ENCODE assay signal across 15 cellular contexts in the genomic region with DNA sequence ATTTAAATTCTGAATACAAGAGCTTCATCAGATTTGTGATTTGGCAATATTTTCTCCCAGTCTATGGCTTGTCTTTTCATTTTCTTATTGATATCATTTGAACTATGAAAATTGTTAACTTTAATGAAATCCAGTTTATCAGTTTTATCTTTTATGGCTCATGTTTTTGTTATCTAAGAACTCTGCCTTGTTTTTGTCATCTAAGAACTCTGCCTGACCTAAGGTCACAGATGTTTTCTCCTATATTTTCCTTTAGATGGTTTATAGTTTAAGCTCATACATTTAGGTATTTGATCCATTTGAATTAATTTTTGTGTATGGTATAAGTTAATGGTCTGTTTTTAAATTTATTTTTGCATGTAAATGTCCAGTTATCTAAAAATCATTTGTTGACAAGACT. TPM values are rescaled to one million over a fixed set of nuclear protein-coding genes. Genes with fewer than 3 reads are reported as not detected.
DNase-seq lines count a peak whose midpoint lies in the region; ATAC-seq, FAIRE-seq and TF ChIP-seq lines count a peak whose summit lies in the region.
"Had no signal": no experiment of that assay in that cellular context is flagged by ENCODE, and none has a peak within 500 bp of the region (broad histone marks: within the 10 kb centered on the region; RNA-seq: fewer than 3 reads in every experiment).

No MANE protein-coding gene starts in this region.

- H3K27me3 Mint-ChIP-seq in activated T-helper 17 cell treated with anti-CD3 and anti-CD28 coated beads, Interleukin-2, amount 50 U/mL, for 72 hours = no peaks in the 10 kb centered on the region

- no peak overlapping the region for H3K4me3 ChIP-seq in GM23248
- no peak overlapping the region for H3K4me3 ChIP-seq in kidney (ENCODE audit: low read length in 2 of 2)

- intact Hi-C loops in kidney (cut with DNase I) (no loop called here), head of caudate nucleus (cut with DNase I) (no loop called here)

- FAIRE-seq in A204.1 (lab: Jason Lieb, UNC) (peak; percentile 37), kidney (lab: Jason Lieb, UNC) (peak; percentile 17)
- FAIRE-seq: GM19239 had no signal

- DNase-seq in GM23248 (no peak), kidney (no peak), head of caudate nucleus (no peak), left lobe of liver (ENCODE audit: low spot score) (no peak)
- DNase-seq: Calu3, DMS53, Karpas-422, NCI-H1105 treated with DMSO at 0.1 percent for 48 hours, NCI-H187, NCI-H526 treated with DMSO at 0.1 percent for 48 hours, SIG-M5 had no signal

- H3K9me3 Mint-ChIP-seq in activated T-helper 17 cell treated with anti-CD3 and anti-CD28 coated beads, Interleukin-2, amount 50 U/mL, for 72 hours = no peaks in the 10 kb centered on the region

- H3K36me3 ChIP-seq in GM23248 (ENCODE audit: low read depth) (no peaks in the 10 kb centered on the region), kidney (ENCODE audit: control insufficient read depth in 1 of 2, insufficient read depth in 2 of 2, low read length in 2 of 2) (no peaks in the 10 kb centered on the region)

- H3K9ac ChIP-seq in GM23248 = no peak overlapping the region
- no peak overlapping the region for H3K9ac ChIP-seq in kidney (ENCODE audit: low read length in 2 of 2)

- H3K27ac Mint-ChIP-seq in activated T-helper 17 cell treated with anti-CD3 and anti-CD28 coated beads, Interleukin-2, amount 50 U/mL, for 72 hours = no peak overlapping the region

- no peak for ATAC-seq in activated T-helper 17 cell treated with anti-CD3 and anti-CD28 coated beads, Interleukin-2, amount 50 U/mL, for 72 hours (replicated peaks)
- no peak for ATAC-seq in GM18909 (IDR thresholded peaks at IDR 0.05; ENCODE audit: poor library complexity, unreplicated experiment)
- no peak for ATAC-seq in left lobe of liver

- H3K9me2 ChIP-seq in GM23248 (ENCODE audit: insufficient read depth) = no peaks in the 10 kb centered on the region; the same call in 1 of the 2 replicates

- in situ Hi-C loops in GM23248 (cut with MboI) = no loop called here

- no peak overlapping the region for H2AFZ ChIP-seq in GM23248

- no peaks in the 10 kb centered on the region for H3K36me3 Mint-ChIP-seq in activated T-helper 17 cell treated with anti-CD3 and anti-CD28 coated beads, Interleukin-2, amount 50 U/mL, for 72 hours (ENCODE audit: low read depth)

- peaks cover 39% of the 10 kb centered on the region for H3K4me1 Mint-ChIP-seq in activated T-helper 17 cell treated with anti-CD3 and anti-CD28 coated beads, Interleukin-2, amount 50 U/mL, for 72 hours

- no peaks in the 10 kb centered on the region for H3K9me3 ChIP-seq in GM23248 (ENCODE audit: low read depth)
- no peaks in the 10 kb centered on the region for H3K9me3 ChIP-seq in kidney (ENCODE audit: control insufficient read depth in 1 of 2, low read length in 2 of 2)

- H3K27ac ChIP-seq in GM23248 (no peak overlapping the region), kidney (ENCODE audit: low read depth in 2 of 2, low read length in 2 of 2) (no peak overlapping the region)

- no peaks in the 10 kb centered on the region for H3K27me3 ChIP-seq in GM23248 (replicated peaks; ENCODE audit: insufficient read depth)

- peak overlapping the region; percentile 13 for H3K4me2 ChIP-seq in GM23248 (ENCODE audit: unreplicated experiment)

- TF ChIP-seq CTCF in kidney (IDR thresholded peaks at IDR 0.05; ENCODE audit: borderline replicate concordance, extremely low read depth, insufficient read depth) = no peak

- peaks cover 66% of the 10 kb centered on the region for H4K20me1 ChIP-seq in GM23248 (ENCODE audit: insufficient read depth)

- peaks cover 100% of the 10 kb centered on the region for H3K79me2 ChIP-seq in GM23248 (ENCODE audit: insufficient read depth)

- H3K4me1 ChIP-seq in GM23248 (ENCODE audit: insufficient read depth) = peaks cover 25% of the 10 kb centered on the region
- no peaks in the 10 kb centered on the region for H3K4me1 ChIP-seq in kidney (ENCODE audit: control insufficient read depth in 1 of 2, insufficient read depth in 1 of 2, low read depth in 1 of 2, low read length in 2 of 2)

- H3K4me3 Mint-ChIP-seq in activated T-helper 17 cell treated with anti-CD3 and anti-CD28 coated beads, Interleukin-2, amount 50 U/mL, for 72 hours = peak overlapping the region; percentile 15

- peaks cover 27% of the 10 kb centered on the region; the same call in 1 of the 2 replicates for H3F3A ChIP-seq in GM23248 (ENCODE audit: insufficient read depth)

RNA-seq across cellular contexts. Expression of a gene that starts 52.9 kb away (rescaled TPM):
- 12.5 and 16.9 TPM in 2 replicates for total RNA-seq in GM23248 (2014; rRNA removed; shearing (Covaris generic))
- polyA plus RNA-seq in GM23248 (2016; fragmentation: Nextera tagmentation; extraction: Ambion mirVana) (15.1 and 15.7 TPM in 2 replicates), kidney (ENCODE audit: insufficient read depth, low read depth, low replicate concordance) (12.4 TPM)
- total RNA-seq in activated T-helper 17 cell treated with anti-CD3 and anti-CD28 coated beads, Interleukin-2, amount 50 U/mL, for 72 hours = 10 to 100 TPM; 48.3 to 50.9 TPM
- total RNA-seq in kidney (65.5 TPM), left lobe of liver (18.1 TPM)
